In genomic region chr15:29571728-29572454, GRCh38 we compare ENCODE assay signal across 1 cellular context.
TF ChIP-seq lines count a peak whose summit lies in the region.

No MANE protein-coding gene starts in this region.

TF ChIP-seq in A549, 52 proteins besides CTCF, POLR2A, EP300 and RAD21 (continued from another document):
- TF ChIP-seq RNF2 (IDR thresholded peaks at IDR 0.05; ENCODE audit: borderline replicate concordance, low read depth) (peak; percentile 94), CBX2 (IDR thresholded peaks at IDR 0.05; ENCODE audit: borderline replicate concordance, low read depth) (0 out of 2 replicates have a peak, but pooled peaks have one; percentile 16), RFX5 (IDR thresholded peaks at IDR 0.05) (no peak), RARB (CRISPR knock-in tag; IDR thresholded peaks at IDR 0.05) (no peak)
